29 cellular contexts compared by ENCODE assay signal in genomic region chr1:177877086-177877485, GRCh38.
"Had no signal": no experiment of that assay in that cellular context is flagged by ENCODE, and none has a peak within 500 bp of the region (broad histone marks: within the 10 kb centered on the region; RNA-seq: fewer than 3 reads in every experiment).

No MANE protein-coding gene starts in this region.

- H3K4me1 ChIP-seq: lower lobe of right lung, right atrium auricular region, testis, thyroid gland, transverse colon, vagina had no signal

- H3K27ac ChIP-seq: left lung, lower lobe of right lung, ovary, right atrium auricular region, skin epidermis, stomach, testis, thyroid gland, transverse colon, upper lobe of left lung, vagina had no signal

- H3K9me3 ChIP-seq: left lung, lower lobe of right lung, mucosa of descending colon, ovary, right atrium auricular region, stomach, testis, thyroid gland, transverse colon, upper lobe of left lung, vagina had no signal

- H3K36me3 Mint-ChIP-seq: naive thymus-derived CD4-positive, alpha-beta T cell; natural killer cell treated with Interleukin-12 subunit alpha and Interleukin-12 subunit beta and Interleukin-15 and Interleukin-18, amount 100 ng/mL, for 72 hours; stimulated activated naive B cell treated with anti-CD40 and anti-IgM and Interleukin-4, amounts not matched to agents 10 μg/mL and 1 μg/mL and 100 μg/mL, for 72 hours had no signal

- FAIRE-seq: keratinocyte had no signal

- DNase-seq: hippocampal formation; kidney glomerular epithelial cell; left cardiac atrium; left lung; lower lobe of right lung; mammary epithelial cell; mesendoderm; midbrain; mucosa of descending colon; naive thymus-derived CD4-positive, alpha-beta T cell; ovary; stimulated activated CD4-positive, alpha-beta T cell treated with anti-CD3 and anti-CD28 coated beads, Interleukin-12 subunit alpha, Interleukin-12 subunit beta, amount 100 ng/mL, for 4 hours; stimulated activated CD4-positive, alpha-beta T cell treated with anti-CD3 and anti-CD28 coated beads, Interleukin-15, amount 100 ng/mL, for 24 hours; stimulated activated CD4-positive, alpha-beta T cell treated with anti-CD3 and anti-CD28 coated beads, Interleukin-2, amount 100 ng/mL, for 24 hours; stimulated activated CD4-positive, alpha-beta T cell treated with anti-CD3 and anti-CD28 coated beads, Interleukin-4, amount 100 ng/mL, for 1 hour; stimulated activated naive B cell treated with anti-CD40 and anti-IgM and Interleukin-4, amounts not matched to agents 10 μg/mL and 1 μg/mL and 100 μg/mL, for 72 hours; stimulated activated naive CD8-positive, alpha-beta T cell treated with anti-CD3 and anti-CD28 coated beads, Interleukin-15, Interleukin-2, amounts not matched to agents 100 U/mL and 50 U/mL, for 24 hours; stomach; testis; thyroid gland; transverse colon; upper lobe of left lung had no signal

- H3K27ac Mint-ChIP-seq: naive thymus-derived CD4-positive, alpha-beta T cell; natural killer cell treated with Interleukin-12 subunit alpha and Interleukin-12 subunit beta and Interleukin-15 and Interleukin-18, amount 100 ng/mL, for 72 hours; progenitor cell of endocrine pancreas; stimulated activated naive B cell treated with anti-CD40 and anti-IgM and Interleukin-4, amounts not matched to agents 10 μg/mL and 1 μg/mL and 100 μg/mL, for 72 hours had no signal

- ATAC-seq: left cardiac atrium; left lung; lower lobe of right lung; mucosa of descending colon; naive thymus-derived CD4-positive, alpha-beta T cell; natural killer cell treated with Interleukin-12 subunit alpha and Interleukin-12 subunit beta and Interleukin-15 and Interleukin-18, amount 100 ng/mL, for 72 hours; sciatic nerve; stimulated activated naive B cell treated with anti-CD40 and anti-IgM and Interleukin-4, amounts not matched to agents 10 μg/mL and 1 μg/mL and 100 μg/mL, for 72 hours; stimulated activated naive CD8-positive, alpha-beta T cell treated with anti-CD3 and anti-CD28 coated beads, Interleukin-15, Interleukin-2, amounts not matched to agents 100 U/mL and 50 U/mL, for 24 hours had no signal

- H3K27me3 ChIP-seq: left lung, ovary, right atrium auricular region, stomach, testis, thyroid gland, transverse colon, upper lobe of left lung, vagina had no signal

- H3K36me3 ChIP-seq: left lung, lower lobe of right lung, ovary, right atrium auricular region, stomach, thyroid gland, transverse colon, upper lobe of left lung, vagina had no signal

- H3K4me3 ChIP-seq: left lung, lower lobe of right lung, mucosa of descending colon, ovary, right atrium auricular region, skin epidermis, stomach, testis, thyroid gland, transverse colon, upper lobe of left lung, vagina had no signal

- H3K4me1 Mint-ChIP-seq: naive thymus-derived CD4-positive, alpha-beta T cell; stimulated activated naive B cell treated with anti-CD40 and anti-IgM and Interleukin-4, amounts not matched to agents 10 μg/mL and 1 μg/mL and 100 μg/mL, for 72 hours had no signal

- H3K27me3 Mint-ChIP-seq: natural killer cell treated with Interleukin-12 subunit alpha and Interleukin-12 subunit beta and Interleukin-15 and Interleukin-18, amount 100 ng/mL, for 72 hours had no signal

- H3K4me3 Mint-ChIP-seq: naive thymus-derived CD4-positive, alpha-beta T cell; natural killer cell treated with Interleukin-12 subunit alpha and Interleukin-12 subunit beta and Interleukin-15 and Interleukin-18, amount 100 ng/mL, for 72 hours; stimulated activated naive B cell treated with anti-CD40 and anti-IgM and Interleukin-4, amounts not matched to agents 10 μg/mL and 1 μg/mL and 100 μg/mL, for 72 hours had no signal
